1 cellular context compared by ENCODE assay signal in genomic region chr17:1078062-1078711, GRCh38.
TF ChIP-seq lines count a peak whose summit lies in the region.

No MANE protein-coding gene starts in this region.

TF ChIP-seq in H1, 55 proteins besides CTCF, POLR2A, EP300 and RAD21:
- TF ChIP-seq CHD1 (IDR thresholded peaks at IDR 0.05; ENCODE audit: low read depth, low read length), result no peak
- TF ChIP-seq, protein P1, sequence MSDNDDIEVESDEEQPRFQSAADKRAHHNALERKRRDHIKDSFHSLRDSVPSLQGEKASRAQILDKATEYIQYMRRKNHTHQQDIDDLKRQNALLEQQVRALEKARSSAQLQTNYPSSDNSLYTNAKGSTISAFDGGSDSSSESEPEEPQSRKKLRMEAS (IDR thresholded peaks at IDR 0.05), result 0 out of 2 replicates have a peak, but pooled peaks have one; percentile 17
